ENCODE assay signal across 17 cellular contexts in the genomic region with DNA sequence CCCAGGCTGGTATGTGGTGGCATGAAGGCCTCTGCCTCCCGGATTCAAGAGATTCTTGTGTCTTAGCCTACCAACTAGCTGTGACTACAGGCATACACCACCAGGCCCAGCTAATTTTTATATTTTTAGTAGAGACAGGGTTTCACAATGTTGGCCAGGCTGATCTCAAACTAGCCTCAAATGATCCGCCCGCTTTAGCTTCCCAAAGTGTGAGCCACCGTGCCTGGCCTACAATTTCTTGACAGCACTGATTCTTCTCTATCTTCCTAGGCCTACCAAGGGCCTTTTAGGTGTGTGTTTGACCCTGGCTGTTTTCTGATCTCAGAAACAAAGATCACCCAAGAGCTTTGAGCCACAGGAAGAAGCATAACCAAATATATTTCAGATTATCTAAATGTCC.
DNase-seq lines count a peak whose midpoint lies in the region; ATAC-seq and TF ChIP-seq lines count a peak whose summit lies in the region.
"Had no signal": no experiment of that assay in that cellular context is flagged by ENCODE, and none has a peak within 500 bp of the region (broad histone marks: within the 10 kb centered on the region; RNA-seq: fewer than 3 reads in every experiment).

No MANE protein-coding gene starts in this region.

- H4K20me1 ChIP-seq in neural progenitor cell (ENCODE audit: low read depth): no peaks in the 10 kb centered on the region
- H4K20me1 ChIP-seq: BLaER1 had no signal

- no peak overlapping the region for H2AFZ ChIP-seq in neural progenitor cell (replicated peaks)

- no peak overlapping the region for H3K9ac ChIP-seq in neural progenitor cell
- H3K9ac ChIP-seq: BLaER1 had no signal

- TF ChIP-seq POLR2A in breast epithelium (IDR thresholded peaks at IDR 0.05): no peak

- H3K4me1 ChIP-seq in breast epithelium (peaks cover 0 to 6% of the 10 kb centered on the region in 2 donors), neural progenitor cell (no peaks in the 10 kb centered on the region)
- H3K4me1 ChIP-seq: BLaER1, Caco-2 had no signal

- ATAC-seq in sciatic nerve: peak; percentile 54
- no peak for ATAC-seq in HG03442 (IDR thresholded peaks at IDR 0.05; ENCODE audit: unreplicated experiment)
- ATAC-seq: HCT116 had no signal

- no peaks in the 10 kb centered on the region for H3K79me2 ChIP-seq in neural progenitor cell (ENCODE audit: low read depth)

- CTCF ChIA-PET in MCF 10A (lab: Yijun Ruan, JAX): interaction anchor here (0.5 to 1.5 kb wide), 3 partner anchors 193 to 461 kb away, joined by 3 read pairs; no protein-coding TSS in a partner anchor

- no peak overlapping the region for H3K4me2 ChIP-seq in neural progenitor cell
- H3K4me2 ChIP-seq: BLaER1 had no signal

- DNase-seq in breast epithelium (ENCODE audit: low spot score in 2 of 2) (no peak), MCF 10A (ENCODE audit: unreplicated experiment) (no peak), fibroblast of the aortic adventitia (ENCODE audit: low read depth) (peak; percentile 21), sciatic nerve (ENCODE audit: low spot score) (no peak), SIG-M5 (lab: John Stamatoyannopoulos, UW) (no peak), LoVo (ENCODE audit: low spot score) (no peak), neural progenitor cell (ENCODE audit: low spot score) (no peak)
- DNase-seq: AML-193; Caco-2; CD8-positive, alpha-beta memory T cell; DND-41; GDM1 had no signal

- H3K36me3 ChIP-seq in breast epithelium (no peaks in the 10 kb centered on the region), neural progenitor cell (no peaks in the 10 kb centered on the region)
- H3K36me3 ChIP-seq: BLaER1 had no signal

- no peak overlapping the region for H3K4me3 Mint-ChIP-seq in MCF 10A (ENCODE audit: unreplicated experiment)
- H3K4me3 Mint-ChIP-seq in neural progenitor cell: no peak overlapping the region
- H3K4me3 Mint-ChIP-seq: CD8-positive, alpha-beta memory T cell had no signal

- H3K4me3 ChIP-seq in breast epithelium (no peak overlapping the region), fibroblast of the aortic adventitia (ENCODE audit: low read depth, low read length) (no peak overlapping the region), neural progenitor cell (no peak overlapping the region)
- H3K4me3 ChIP-seq: BLaER1 had no signal

- no peak for TF ChIP-seq CTCF in breast epithelium (IDR thresholded peaks at IDR 0.05)
- no peak for TF ChIP-seq CTCF in MCF 10A (IDR thresholded peaks at IDR 0.05; ENCODE audit: unreplicated experiment)
- no peak for TF ChIP-seq CTCF in fibroblast of the aortic adventitia (IDR thresholded peaks at IDR 0.05; ENCODE audit: insufficient read depth, low read length)
- no peak for TF ChIP-seq CTCF in neural progenitor cell (IDR thresholded peaks at IDR 0.05)

- H3K9me3 ChIP-seq in breast epithelium: no peaks in the 10 kb centered on the region
- no peaks in the 10 kb centered on the region for H3K9me3 ChIP-seq in neural progenitor cell (ENCODE audit: low read depth)
- H3K9me3 ChIP-seq: BLaER1, Caco-2 had no signal

- no peaks in the 10 kb centered on the region for H3K36me3 Mint-ChIP-seq in MCF 10A (ENCODE audit: insufficient read depth, unreplicated experiment)
- no peaks in the 10 kb centered on the region for H3K36me3 Mint-ChIP-seq in neural progenitor cell
- H3K36me3 Mint-ChIP-seq: CD8-positive, alpha-beta memory T cell had no signal

- no peaks in the 10 kb centered on the region for H3F3A ChIP-seq in neural progenitor cell (ENCODE audit: low read depth)

- H3K27me3 Mint-ChIP-seq in MCF 10A (ENCODE audit: insufficient read depth, unreplicated experiment) (no peaks in the 10 kb centered on the region), neural progenitor cell (ENCODE audit: insufficient read depth, low read depth) (no peaks in the 10 kb centered on the region)
- H3K27me3 Mint-ChIP-seq: CD8-positive, alpha-beta memory T cell had no signal

- intact Hi-C loops in breast epithelium (cut with DNase I; ENCODE audit: low total_unique reads): no loop called here
- intact Hi-C loops in MCF 10A (cut with micrococcal nuclease): no loop called here
- intact Hi-C loops in sciatic nerve (cut with DNase I): no loop called here

- H3K27me3 ChIP-seq in breast epithelium (no peaks in the 10 kb centered on the region), neural progenitor cell (no peaks in the 10 kb centered on the region)
- H3K27me3 ChIP-seq: BLaER1 had no signal

- no TSS peak for BruUV-seq in MCF 10A (replicated peaks; lab: Mats Ljungman, UMichigan)

- H3K27ac ChIP-seq in breast epithelium (peak overlapping the region; percentile 5 to 54), neural progenitor cell (no peak overlapping the region)
- H3K27ac ChIP-seq: 22Rv1, BLaER1, HL-60 had no signal

- H3K9me3 Mint-ChIP-seq in MCF 10A (ENCODE audit: unreplicated experiment) (no peaks in the 10 kb centered on the region), neural progenitor cell (no peaks in the 10 kb centered on the region)

- no peak overlapping the region for H3K27ac Mint-ChIP-seq in MCF 10A (ENCODE audit: low read depth, unreplicated experiment)
- H3K27ac Mint-ChIP-seq in neural progenitor cell: no peak overlapping the region
- H3K27ac Mint-ChIP-seq: CD8-positive, alpha-beta memory T cell had no signal

- H3K4me1 Mint-ChIP-seq in MCF 10A (ENCODE audit: insufficient read depth, unreplicated experiment) (peaks cover 19% of the 10 kb centered on the region), neural progenitor cell (no peaks in the 10 kb centered on the region)
- H3K4me1 Mint-ChIP-seq: CD8-positive, alpha-beta memory T cell had no signal

- POLR2A ChIA-PET in MCF 10A (lab: Yijun Ruan, JAX): interaction anchor here (0.6 kb wide), 2 partner anchors 22 to 1936 kb away, joined by 3 read pairs; no protein-coding TSS in a partner anchor
